ENCODE assay signal across 9 cellular contexts in the genomic region with DNA sequence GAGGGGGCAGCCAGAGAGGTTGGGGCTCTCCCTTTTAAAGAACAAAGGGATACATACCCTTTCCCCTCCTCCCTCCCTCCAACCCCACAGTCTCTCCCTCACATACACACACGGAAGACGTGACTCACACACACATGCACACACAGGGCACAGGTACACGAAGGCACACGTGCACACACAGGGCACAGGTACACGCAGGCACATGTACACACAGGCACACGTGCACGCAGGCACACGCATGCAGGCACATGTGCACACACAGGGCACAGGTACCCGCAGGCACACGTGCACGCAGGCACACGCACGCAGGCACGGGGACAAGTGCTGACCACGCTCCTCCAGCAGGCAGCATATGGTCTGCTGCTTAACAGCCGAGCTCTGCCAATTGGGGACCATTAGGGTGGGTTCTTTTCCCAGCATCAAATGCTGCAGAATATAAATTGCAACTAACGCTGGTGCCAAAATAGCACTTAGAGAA. TPM values are rescaled to one million over a fixed set of nuclear protein-coding genes. Genes with fewer than 3 reads are reported as not detected.
DNase-seq lines count a peak whose midpoint lies in the region; ATAC-seq and TF ChIP-seq lines count a peak whose summit lies in the region.
"Had no signal": no experiment of that assay in that cellular context is flagged by ENCODE, and none has a peak within 500 bp of the region (broad histone marks: within the 10 kb centered on the region; RNA-seq: fewer than 3 reads in every experiment).

No MANE protein-coding gene starts in this region.

- intact Hi-C loops in CD4-positive, alpha-beta memory T cell (cut with micrococcal nuclease) = no loop called here

- peak; percentile 37 for DNase-seq in DMS79 (lab: John Stamatoyannopoulos, UW)
- peak; percentile 57 for DNase-seq in NCI-H1092 treated with DMSO at 0.1 percent for 48 hours (lab: John Stamatoyannopoulos, UW)
- no peak for DNase-seq in omental fat pad (ENCODE audit: low spot score)
- DNase-seq in CD4-positive, alpha-beta memory T cell = no peak
- DNase-seq in stimulated activated CD4-positive, alpha-beta T cell treated with anti-CD3 and anti-CD28 coated beads, Interleukin-1b, Interleukin-23, amount 100 ng/mL, for 48 hours = no peak
- DNase-seq: activated CD4-positive, CD25-positive, alpha-beta regulatory T cell treated with anti-CD3 and anti-CD28 coated beads, Interleukin-2, amount 50 U/mL, for 72 hours had no signal

- H3K36me3 ChIP-seq in ectodermal cell (ENCODE audit: control insufficient read depth, insufficient read depth, low read length) = no peaks in the 10 kb centered on the region
- no peaks in the 10 kb centered on the region for H3K36me3 ChIP-seq in CD4-positive, alpha-beta memory T cell (ENCODE audit: insufficient read depth, low read length)

- no peak for TF ChIP-seq CTCF in omental fat pad (IDR thresholded peaks at IDR 0.05)

- H3K27me3 Mint-ChIP-seq in CD4-positive, alpha-beta memory T cell = no peaks in the 10 kb centered on the region

- H3K9me3 ChIP-seq in ectodermal cell (ENCODE audit: control insufficient read depth, low read length) = no peaks in the 10 kb centered on the region
- H3K9me3 ChIP-seq in CD4-positive, alpha-beta memory T cell (ENCODE audit: control insufficient read depth in 1 of 2, low read length in 2 of 2) = no peaks in the 10 kb centered on the region

- CTCF ChIA-PET in CD4-positive, alpha-beta memory T cell (lab: Charles Lee; ENCODE audit: partially characterized antibody) = interaction anchor here (1.5 kb wide), 1 partner anchor 82 kb away, joined by 4 read pairs; no protein-coding TSS in a partner anchor

- H3K36me3 Mint-ChIP-seq in CD4-positive, alpha-beta memory T cell = no peaks in the 10 kb centered on the region

- peak overlapping the region; percentile 54 for H3K27ac ChIP-seq in ectodermal cell (ENCODE audit: insufficient read depth, low read depth, low read length, poor library complexity, severe bottlenecking)
- no peak overlapping the region for H3K27ac ChIP-seq in CD4-positive, alpha-beta memory T cell (ENCODE audit: low read depth, low read length)

- H3K4me3 ChIP-seq in ectodermal cell (ENCODE audit: insufficient read depth, low read depth, low read length) = no peak overlapping the region
- H3K4me3 ChIP-seq in CD4-positive, alpha-beta memory T cell (ENCODE audit: low read length in 2 of 2) = no peak overlapping the region

- peak; percentile 30 for ATAC-seq in omental fat pad (ENCODE audit: low FRiP score)
- ATAC-seq in GM19452 (IDR thresholded peaks at IDR 0.05; ENCODE audit: unreplicated experiment) = no peak
- ATAC-seq in GM21717 (IDR thresholded peaks at IDR 0.05; ENCODE audit: unreplicated experiment) = no peak

- no peaks in the 10 kb centered on the region for H3K27me3 ChIP-seq in ectodermal cell (ENCODE audit: control insufficient read depth, insufficient read depth, low read length, poor library complexity, severe bottlenecking)
- H3K27me3 ChIP-seq in CD4-positive, alpha-beta memory T cell (ENCODE audit: insufficient read depth, low read length) = no peaks in the 10 kb centered on the region

- peaks cover 22% of the 10 kb centered on the region for H3K4me1 ChIP-seq in ectodermal cell (ENCODE audit: control insufficient read depth, insufficient read depth, low read length)
- no peaks in the 10 kb centered on the region for H3K4me1 ChIP-seq in CD4-positive, alpha-beta memory T cell (ENCODE audit: insufficient read depth, low read length)

- WGBS in ectodermal cell, 2 experiments = 93 to 94% methylated on average over 17 of the region's 17 CpGs

- POLR2A ChIA-PET in CD4-positive, alpha-beta memory T cell (lab: Charles Lee; ENCODE audit: partially characterized antibody) = no interaction called here

- no peaks in the 10 kb centered on the region for H3K9me3 Mint-ChIP-seq in CD4-positive, alpha-beta memory T cell

- H3K4me3 Mint-ChIP-seq in CD4-positive, alpha-beta memory T cell = no peak overlapping the region

- H3K4me1 Mint-ChIP-seq in CD4-positive, alpha-beta memory T cell = no peaks in the 10 kb centered on the region

- no peak overlapping the region for H3K27ac Mint-ChIP-seq in CD4-positive, alpha-beta memory T cell

RNA-seq across cellular contexts. Expression of gene FBXL18, which starts 35.0 kb away (rescaled TPM):
- polyA plus RNA-seq in ectodermal cell (2013, experiment 1 of 4) = 10.4 TPM
- polyA plus RNA-seq in ectodermal cell (2013, experiment 2 of 4) = 11.0 TPM
- 7.2 TPM for polyA plus RNA-seq in ectodermal cell (2013, experiment 3 of 4)
- 6.9 TPM for polyA plus RNA-seq in ectodermal cell (2013, experiment 4 of 4)
- 1 to 10 TPM; 5.4 to 7.3 (median 6.0) TPM for total RNA-seq in omental fat pad
- 10 to 100 TPM; 10.8 to 10.9 TPM for total RNA-seq in CD4-positive, alpha-beta memory T cell
- polyA plus RNA-seq in CD4-positive, alpha-beta memory T cell = 1 to 10 TPM in 1 of 2 donors, under 1 TPM in 1; 0.34 to 2.1 TPM

RNA-seq across cellular contexts. Expression of gene ACTB, which starts 51.8 kb away (rescaled TPM):
- 5,486 TPM for polyA plus RNA-seq in ectodermal cell (2013, experiment 1 of 4)
- polyA plus RNA-seq in ectodermal cell (2013, experiment 2 of 4) = 5,333 TPM
- 3,022 TPM for polyA plus RNA-seq in ectodermal cell (2013, experiment 3 of 4)
- 3,260 TPM for polyA plus RNA-seq in ectodermal cell (2013, experiment 4 of 4)
- 1,000 to 10,000 TPM; 1,920 to 3,510 (median 2,778) TPM for total RNA-seq in omental fat pad
- 1,000 to 10,000 TPM; 2,333 to 2,422 TPM for total RNA-seq in CD4-positive, alpha-beta memory T cell
- over 10,000 TPM; 12,401 to 16,420 TPM for polyA plus RNA-seq in CD4-positive, alpha-beta memory T cell

RNA-seq across cellular contexts. Expression of gene TNRC18, which starts 55.0 kb away (rescaled TPM):
- 40.8 TPM for polyA plus RNA-seq in ectodermal cell (2013, experiment 1 of 4)
- 52.6 TPM for polyA plus RNA-seq in ectodermal cell (2013, experiment 2 of 4)
- polyA plus RNA-seq in ectodermal cell (2013, experiment 3 of 4) = 32.8 TPM
- 34.4 TPM for polyA plus RNA-seq in ectodermal cell (2013, experiment 4 of 4)
- total RNA-seq in omental fat pad = 10 to 100 TPM; 26.0 to 62.4 (median 29.4) TPM
- total RNA-seq in CD4-positive, alpha-beta memory T cell = 10 to 100 TPM; 47.3 to 48.9 TPM
- 1 to 10 TPM in 1 of 2 donors, under 1 TPM in 1; 0.11 to 1.7 TPM for polyA plus RNA-seq in CD4-positive, alpha-beta memory T cell

Comparison
In these comparisons a context has a peak if more than half of its experiments do, and no peak if none do; other contexts are left out.
1. DNase-seq: peak in DMS79 (single experiment) and NCI-H1092 treated with DMSO at 0.1 percent for 48 hours (single experiment); none in omental fat pad (single experiment), CD4-positive, alpha-beta memory T cell (0 of 5) and stimulated activated CD4-positive, alpha-beta T cell treated with anti-CD3 and anti-CD28 coated beads, Interleukin-1b, Interleukin-23, amount 100 ng/mL, for 48 hours (single experiment).